In the genomic region with DNA sequence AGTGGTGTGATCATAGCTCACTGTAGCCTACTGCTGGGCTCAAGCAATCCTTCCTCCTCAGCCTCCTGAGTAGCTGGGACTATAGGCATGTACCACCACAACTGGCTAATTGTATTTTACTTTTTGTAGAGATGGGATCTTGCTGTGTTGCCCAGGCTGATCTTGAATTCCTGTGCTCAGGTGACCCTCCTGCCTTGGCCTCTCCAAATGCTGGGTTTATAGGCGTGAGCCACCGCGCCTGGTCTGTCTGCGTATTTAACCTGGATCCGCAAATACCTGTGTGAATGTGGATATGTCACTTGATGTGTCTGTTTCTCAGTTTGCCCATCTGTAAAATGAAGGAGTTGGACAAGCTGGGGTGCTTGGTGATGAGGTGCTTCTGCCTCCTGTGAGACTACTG, we compare ENCODE assay signal across 33 cellular contexts.
"Had no signal": no experiment of that assay in that cellular context is flagged by ENCODE, and none has a peak within 500 bp of the region (broad histone marks: within the 10 kb centered on the region; RNA-seq: fewer than 3 reads in every experiment).

No MANE protein-coding gene starts in this region.

- H3K27ac ChIP-seq: ascending aorta, epithelial cell of prostate, esophagus squamous epithelium, gastroesophageal sphincter, heart right ventricle had no signal

- H3K9me3 Mint-ChIP-seq: activated B cell treated with CpG ODN at 0.5 μM for 24 hours; activated CD4-positive, alpha-beta memory T cell treated with anti-CD3 and anti-CD28 coated beads for 36 hours; activated CD4-positive, alpha-beta T cell treated with anti-CD3 and anti-CD28 coated beads, Interleukin-2, amount 10 ng/mL, durations not matched to agents 24 days and 14 days; activated naive CD4-positive, alpha-beta T cell treated with anti-CD3 and anti-CD28 coated beads for 36 hours; activated naive CD4-positive, alpha-beta T cell treated with anti-CD3 and anti-CD28 coated beads, Interleukin-2, amount 50 U/mL, for 24 hours; activated naive CD8-positive, alpha-beta T cell treated with anti-CD3 and anti-CD28 coated beads for 36 hours; activated naive CD8-positive, alpha-beta T cell treated with anti-CD3 and anti-CD28 coated beads, Interleukin-2, amount 50 U/mL, for 24 hours; activated T-helper 1 cell treated with anti-CD3 and anti-CD28 coated beads, Interleukin-12 subunit alpha, Interleukin-12 subunit beta, Interleukin-2, Interleukin-4 antibody, amounts not matched to agents 30 ng/mL and 10 ng/mL and 1 ng/mL, durations not matched to agents 14 hours and 24 hours and 36 hours; activated T-helper 2 cell treated with anti-CD3 and anti-CD28 coated beads, Interferon-gamma antibody, Interleukin-2, Interleukin-4, amounts not matched to agents 10 μg/mL and 5 μg/mL and 100 μg/mL, durations not matched to agents 14 hours and 24 hours and 36 hours; effector memory CD8-positive, alpha-beta T cell; T-cell; T-helper 1 cell treated with Interleukin-12 subunit alpha and Interleukin-12 subunit beta and Interleukin-4 antibody, amounts not matched to agents 30 μg/mL and 1 μg/mL, for 36 hours had no signal

- H3K27me3 ChIP-seq: ascending aorta, gastroesophageal sphincter, heart right ventricle had no signal

- H3K36me3 Mint-ChIP-seq: activated CD4-positive, alpha-beta memory T cell treated with anti-CD3 and anti-CD28 coated beads for 36 hours; activated CD8-positive, alpha-beta memory T cell treated with anti-CD3 and anti-CD28 coated beads, Interleukin-2, amount 10 ng/mL, durations not matched to agents 7 days and 5 days; activated naive CD4-positive, alpha-beta T cell treated with anti-CD3 and anti-CD28 coated beads, Interleukin-2, amount 50 U/mL, for 24 hours; activated naive CD8-positive, alpha-beta T cell treated with anti-CD3 and anti-CD28 coated beads for 36 hours; T-cell had no signal

- ATAC-seq: activated CD4-positive, CD25-positive, alpha-beta regulatory T cell treated with anti-CD3 and anti-CD28 coated beads, Interleukin-2, amount 50 U/mL, for 24 hours; activated CD8-positive, alpha-beta memory T cell treated with anti-CD3 and anti-CD28 coated beads, Interleukin-2, amount 10 ng/mL, durations not matched to agents 7 days and 5 days; activated CD8-positive, alpha-beta T cell treated with anti-CD3 and anti-CD28 coated beads, Interleukin-2, amount 10 ng/mL, durations not matched to agents 7 days and 5 days; activated naive CD8-positive, alpha-beta T cell treated with anti-CD3 and anti-CD28 coated beads, Interleukin-2, amount 50 U/mL, for 24 hours; effector memory CD8-positive, alpha-beta T cell; gastroesophageal sphincter; heart right ventricle; T-cell had no signal

- H3K36me3 ChIP-seq: ascending aorta, esophagus squamous epithelium, gastroesophageal sphincter, heart right ventricle had no signal

- H3K4me1 Mint-ChIP-seq: activated B cell treated with CpG ODN at 0.5 μM for 24 hours; activated CD4-positive, alpha-beta T cell treated with anti-CD3 and anti-CD28 coated beads, Interleukin-2, amount 10 ng/mL, durations not matched to agents 24 days and 14 days; activated CD8-positive, alpha-beta memory T cell treated with anti-CD3 and anti-CD28 coated beads, Interleukin-2, amount 10 ng/mL, durations not matched to agents 7 days and 5 days; activated naive CD4-positive, alpha-beta T cell treated with anti-CD3 and anti-CD28 coated beads, Interleukin-2, amount 50 U/mL, for 24 hours; activated naive CD8-positive, alpha-beta T cell treated with anti-CD3 and anti-CD28 coated beads for 36 hours; activated naive CD8-positive, alpha-beta T cell treated with anti-CD3 and anti-CD28 coated beads, Interleukin-2, amount 50 U/mL, for 24 hours; T-cell had no signal

- H3K4me3 ChIP-seq: ascending aorta, esophagus squamous epithelium, gastroesophageal sphincter, heart right ventricle had no signal

- H3K4me3 Mint-ChIP-seq: activated B cell treated with CpG ODN at 0.5 μM for 24 hours; activated CD4-positive, alpha-beta memory T cell treated with anti-CD3 and anti-CD28 coated beads for 36 hours; activated CD4-positive, alpha-beta T cell treated with anti-CD3 and anti-CD28 coated beads, Interleukin-2, amount 10 ng/mL, durations not matched to agents 24 days and 14 days; activated CD8-positive, alpha-beta memory T cell treated with anti-CD3 and anti-CD28 coated beads, Interleukin-2, amount 10 ng/mL, durations not matched to agents 7 days and 5 days; activated CD8-positive, alpha-beta T cell treated with anti-CD3 and anti-CD28 coated beads, Interleukin-2, amount 10 ng/mL, durations not matched to agents 7 days and 5 days; activated naive CD4-positive, alpha-beta T cell treated with anti-CD3 and anti-CD28 coated beads for 36 hours; activated naive CD4-positive, alpha-beta T cell treated with anti-CD3 and anti-CD28 coated beads, Interleukin-2, amount 50 U/mL, for 24 hours; activated naive CD8-positive, alpha-beta T cell treated with anti-CD3 and anti-CD28 coated beads for 36 hours; activated naive CD8-positive, alpha-beta T cell treated with anti-CD3 and anti-CD28 coated beads, Interleukin-2, amount 50 U/mL, for 24 hours; activated T-helper 1 cell treated with anti-CD3 and anti-CD28 coated beads, Interleukin-12 subunit alpha, Interleukin-12 subunit beta, Interleukin-2, Interleukin-4 antibody, amounts not matched to agents 30 ng/mL and 10 ng/mL and 1 ng/mL, durations not matched to agents 14 hours and 24 hours and 36 hours; effector memory CD8-positive, alpha-beta T cell; T-cell; T-helper 1 cell treated with Interleukin-12 subunit alpha and Interleukin-12 subunit beta and Interleukin-4 antibody, amounts not matched to agents 30 μg/mL and 1 μg/mL, for 36 hours had no signal

- H3K9me3 ChIP-seq: ascending aorta, esophagus squamous epithelium, gastroesophageal sphincter, heart right ventricle had no signal

- H3K27ac Mint-ChIP-seq: activated B cell treated with CpG ODN at 0.5 μM for 24 hours; activated CD4-positive, alpha-beta memory T cell treated with anti-CD3 and anti-CD28 coated beads for 36 hours; activated CD4-positive, alpha-beta T cell treated with anti-CD3 and anti-CD28 coated beads, Interleukin-2, amount 10 ng/mL, durations not matched to agents 24 days and 14 days; activated CD8-positive, alpha-beta memory T cell treated with anti-CD3 and anti-CD28 coated beads, Interleukin-2, amount 10 ng/mL, durations not matched to agents 7 days and 5 days; activated CD8-positive, alpha-beta T cell treated with anti-CD3 and anti-CD28 coated beads, Interleukin-2, amount 10 ng/mL, durations not matched to agents 7 days and 5 days; activated naive CD4-positive, alpha-beta T cell treated with anti-CD3 and anti-CD28 coated beads for 36 hours; activated naive CD4-positive, alpha-beta T cell treated with anti-CD3 and anti-CD28 coated beads, Interleukin-2, amount 50 U/mL, for 24 hours; activated naive CD8-positive, alpha-beta T cell treated with anti-CD3 and anti-CD28 coated beads for 36 hours; activated naive CD8-positive, alpha-beta T cell treated with anti-CD3 and anti-CD28 coated beads, Interleukin-2, amount 50 U/mL, for 24 hours; activated T-helper 1 cell treated with anti-CD3 and anti-CD28 coated beads, Interleukin-12 subunit alpha, Interleukin-12 subunit beta, Interleukin-2, Interleukin-4 antibody, amounts not matched to agents 30 ng/mL and 10 ng/mL and 1 ng/mL, durations not matched to agents 14 hours and 24 hours and 36 hours; activated T-helper 2 cell treated with anti-CD3 and anti-CD28 coated beads, Interferon-gamma antibody, Interleukin-2, Interleukin-4, amounts not matched to agents 10 μg/mL and 5 μg/mL and 100 μg/mL, durations not matched to agents 14 hours and 24 hours and 36 hours; effector memory CD8-positive, alpha-beta T cell; T-cell; T-helper 1 cell treated with Interleukin-12 subunit alpha and Interleukin-12 subunit beta and Interleukin-4 antibody, amounts not matched to agents 30 μg/mL and 1 μg/mL, for 36 hours had no signal

- FAIRE-seq: colon, endothelial cell of umbilical vein had no signal

- DNase-seq: activated B cell treated with CpG ODN at 0.5 μM for 24 hours; activated CD4-positive, alpha-beta memory T cell treated with anti-CD3 and anti-CD28 coated beads for 36 hours; activated CD4-positive, alpha-beta T cell treated with anti-CD3 and anti-CD28 coated beads, Interleukin-2, amount 10 ng/mL, durations not matched to agents 24 days and 14 days; activated CD8-positive, alpha-beta memory T cell treated with anti-CD3 and anti-CD28 coated beads, Interleukin-2, amount 10 ng/mL, durations not matched to agents 7 days and 5 days; activated CD8-positive, alpha-beta memory T cell treated with anti-CD3 and anti-CD28 coated beads, Interleukin-2, amount 50 U/mL, for 4 hours; activated CD8-positive, alpha-beta T cell treated with anti-CD3 and anti-CD28 coated beads, Interleukin-2, amount 10 ng/mL, durations not matched to agents 7 days and 5 days; activated effector memory CD4-positive, alpha-beta T cell treated with anti-CD3 and anti-CD28 coated beads, Interleukin-2, amount 50 U/mL, for 16 hours; activated naive CD4-positive, alpha-beta T cell treated with anti-CD3 and anti-CD28 coated beads for 36 hours; activated naive CD8-positive, alpha-beta T cell treated with anti-CD3 and anti-CD28 coated beads for 36 hours; activated naive CD8-positive, alpha-beta T cell treated with anti-CD3 and anti-CD28 coated beads, Interleukin-2, amount 50 U/mL, for 24 hours; activated T-cell treated with anti-CD3 and anti-CD28 coated beads, Interleukin-2, amount 50 U/mL, for 1 hour; activated T-cell treated with anti-CD3 and anti-CD28 coated beads, Interleukin-2, amount 50 U/mL, for 48 hours; caudate nucleus; cortex of kidney; dermis blood vessel endothelial cell; effector CD4-positive, alpha-beta T cell; effector memory CD8-positive, alpha-beta T cell; esophagus squamous epithelium; foreskin melanocyte; heart right ventricle; SW 1271; T-cell; T1000 had no signal

- H3K27me3 Mint-ChIP-seq: activated CD4-positive, alpha-beta T cell treated with anti-CD3 and anti-CD28 coated beads, Interleukin-2, amount 10 ng/mL, durations not matched to agents 24 days and 14 days had no signal
